Comparison of ENCODE assay signal across 8 cellular contexts in genomic region chr11:128299132-128299726, GRCh38.
A peak's percentile ranks its signal among the peaks of the same experiment; 100 is the strongest.
DNase-seq lines count a peak whose midpoint lies in the region; ATAC-seq, FAIRE-seq and TF ChIP-seq lines count a peak whose summit lies in the region.

No MANE protein-coding gene starts in this region.

- ATAC-seq in GM18909 (IDR thresholded peaks at IDR 0.05; ENCODE audit: poor library complexity, unreplicated experiment) (peak; percentile 32), HG03571 (IDR thresholded peaks at IDR 0.05; ENCODE audit: unreplicated experiment) (peak; percentile 32)

- H3K27me3 ChIP-seq in esophagus muscularis mucosa (no peaks in the 10 kb centered on the region), small intestine (ENCODE audit: control insufficient read depth in 2 of 2, insufficient read depth in 2 of 2, low read length in 2 of 2) (no peaks in the 10 kb centered on the region), A673 (replicated peaks; ENCODE audit: insufficient read depth, low read depth, low read length, poor library complexity) (peaks cover 57% of the 10 kb centered on the region)

- POLR2A ChIA-PET in A673 (lab: Charles Lee; ENCODE audit: low non-redundant PET): interaction anchor here (0.5 kb wide), 1 partner anchor 245 kb away, joined by 3 read pairs; no protein-coding TSS in a partner anchor

- 65% methylated on average over 6 of the region's 6 CpGs for WGBS in esophagus muscularis mucosa
- 64 to 86% (median 79%) methylated on average over 6 of the region's 6 CpGs for WGBS in small intestine, 3 donors

- CTCF ChIA-PET in A673 (lab: Charles Lee): no interaction called here

- H3K36me3 ChIP-seq in esophagus muscularis mucosa (no peaks in the 10 kb centered on the region), small intestine (ENCODE audit: control insufficient read depth in 2 of 2, insufficient read depth in 2 of 2, low read length in 2 of 2) (no peaks in the 10 kb centered on the region), A673 (ENCODE audit: insufficient read depth, low read length, poor library complexity, severe bottlenecking) (no peaks in the 10 kb centered on the region)

- TF ChIP-seq CTCF in esophagus muscularis mucosa (IDR thresholded peaks at IDR 0.05): no peak
- no peak for TF ChIP-seq CTCF in A673 (conservative IDR thresholded peaks at IDR 0.05; ENCODE audit: low read depth, low read length)

- H3K9me3 ChIP-seq in esophagus muscularis mucosa (no peaks in the 10 kb centered on the region), small intestine (ENCODE audit: control insufficient read depth, low read depth) (no peaks in the 10 kb centered on the region), A673 (ENCODE audit: low read depth, low read length, poor library complexity, severe bottlenecking) (no peaks in the 10 kb centered on the region)

- intact Hi-C loops in esophagus muscularis mucosa (cut with DNase I): loop anchor here (10.0 kb wide), 2 partner anchors 116 to 246 kb away; no protein-coding TSS in a partner anchor
- intact Hi-C loops in A673 (cut with micrococcal nuclease; ENCODE audit: unreplicated experiment): no loop called here

- H3K27ac ChIP-seq in esophagus muscularis mucosa (replicated peaks in 1 of 4): peak overlapping the region; percentile 12 to 35 (median 24)
- peak overlapping the region; percentile 43 to 55 for H3K27ac ChIP-seq in small intestine (ENCODE audit: low read depth in 1 of 2, low read length in 1 of 2)
- no peak overlapping the region for H3K27ac ChIP-seq in A673 (ENCODE audit: low read depth, low read length, poor library complexity, severe bottlenecking)

- no peak for DNase-seq in esophagus muscularis mucosa (ENCODE audit: extremely low spot score)
- DNase-seq in small intestine: no peak
- no peak for DNase-seq in A673 (ENCODE audit: low spot score)
- DNase-seq in superior temporal gyrus (ENCODE audit: extremely low spot score): no peak
- DNase-seq in NCI-H1694 treated with DMSO at 0.1 percent for 48 hours (lab: John Stamatoyannopoulos, UW): no peak
- DNase-seq in HPDE6-E6E7 (ENCODE audit: extremely low spot score): no peak

- H3K4me1 ChIP-seq in esophagus muscularis mucosa: peaks cover 33 to 41% (median 34%) of the 10 kb centered on the region in 4 donors
- H3K4me1 ChIP-seq in small intestine (ENCODE audit: control insufficient read depth in 2 of 2, insufficient read depth in 1 of 2, low read depth in 1 of 2, low read length in 1 of 2): peaks cover 0 to 16% of the 10 kb centered on the region in 2 donors
- no peaks in the 10 kb centered on the region for H3K4me1 ChIP-seq in A673 (ENCODE audit: insufficient read depth, low read length, poor library complexity, severe bottlenecking)

- FAIRE-seq in small intestine (lab: Jason Lieb, UNC): no peak

- BruUV-seq in A673 (replicated peaks; lab: Mats Ljungman, UMichigan): no TSS peak

- TF ChIP-seq EP300 in esophagus muscularis mucosa (IDR thresholded peaks at IDR 0.05): no peak

- H3K4me3 ChIP-seq in esophagus muscularis mucosa (no peak overlapping the region), small intestine (ENCODE audit: low read depth in 1 of 2, low read length in 2 of 2) (no peak overlapping the region), A673 (ENCODE audit: low read depth, low read length, poor library complexity, severe bottlenecking) (no peak overlapping the region)

- TF ChIP-seq POLR2A in esophagus muscularis mucosa (IDR thresholded peaks at IDR 0.05; ENCODE audit: low read depth): no peak
